19 cellular contexts compared by ENCODE assay signal in genomic region chr3:61666615-61667320, GRCh38.
DNase-seq lines count a peak whose midpoint lies in the region; ATAC-seq and TF ChIP-seq lines count a peak whose summit lies in the region.
"Had no signal": no experiment of that assay in that cellular context is flagged by ENCODE, and none has a peak within 500 bp of the region (broad histone marks: within the 10 kb centered on the region; RNA-seq: fewer than 3 reads in every experiment).

No MANE protein-coding gene starts in this region.

- H3K4ac ChIP-seq in mesenchymal stem cell (ENCODE audit: low read depth in 1 of 2, low read length in 2 of 2), result no peak overlapping the region

- H3K36me3 ChIP-seq in WERI-Rb-1 (peaks cover 10% of the 10 kb centered on the region; the same call in 1 of the 2 replicates), mesenchymal stem cell (ENCODE audit: control insufficient read depth in 1 of 2, insufficient read depth in 2 of 2, low read depth in 1 of 2, low read length in 2 of 2) (no peaks in the 10 kb centered on the region)
- H3K36me3 ChIP-seq: SJCRH30 had no signal

- no peak overlapping the region for H2BK12ac ChIP-seq in mesenchymal stem cell (ENCODE audit: low read length in 2 of 2)

- H3K23ac ChIP-seq in mesenchymal stem cell (ENCODE audit: low read length in 2 of 2), result no peak overlapping the region

- H3K4me1 ChIP-seq in mesenchymal stem cell (ENCODE audit: control insufficient read depth, insufficient read depth, low read depth, low read length), result peaks cover 9% of the 10 kb centered on the region

- CTCF ChIA-PET in activated naive CD4-positive, alpha-beta T cell treated with anti-CD3 and anti-CD28 coated beads, Interleukin-2, amount 10 ng/mL, durations not matched to agents 7 days and 5 days (lab: Charles Lee), result no interaction called here

- H2AK5ac ChIP-seq in mesenchymal stem cell (ENCODE audit: low read length, severe bottlenecking), result no peak overlapping the region

- H3K27ac ChIP-seq in WERI-Rb-1, result peak overlapping the region; percentile 66
- no peak overlapping the region for H3K27ac ChIP-seq in mesenchymal stem cell (ENCODE audit: low read length, poor library complexity, severe bottlenecking)
- H3K27ac ChIP-seq: RWPE1, SJCRH30 had no signal

- H2BK120ac ChIP-seq in mesenchymal stem cell (ENCODE audit: low read depth, low read length), result no peak overlapping the region

- H3K9ac ChIP-seq in mesenchymal stem cell (ENCODE audit: low read length), result no peak overlapping the region

- 97% methylated on average over 5 of the region's 6 CpGs for WGBS in mesenchymal stem cell

- ATAC-seq in GM18511 (IDR thresholded peaks at IDR 0.05; ENCODE audit: unreplicated experiment), result no peak
- ATAC-seq in GM18861 (IDR thresholded peaks at IDR 0.05; ENCODE audit: unreplicated experiment), result no peak
- ATAC-seq: PC-3 had no signal

- no peak overlapping the region for H3K4me2 ChIP-seq in mesenchymal stem cell (ENCODE audit: low read length, poor library complexity, severe bottlenecking)

- peaks cover 2% of the 10 kb centered on the region for H3K9me3 Mint-ChIP-seq in activated naive CD4-positive, alpha-beta T cell treated with anti-CD3 and anti-CD28 coated beads, Interleukin-2, amount 10 ng/mL, durations not matched to agents 7 days and 5 days

- H3K27me3 ChIP-seq in WERI-Rb-1 (ENCODE audit: insufficient read depth, low read depth, severe bottlenecking) (no peaks in the 10 kb centered on the region), mesenchymal stem cell (ENCODE audit: control insufficient read depth in 1 of 2, insufficient read depth in 1 of 2, low read length in 2 of 2) (no peaks in the 10 kb centered on the region)
- H3K27me3 ChIP-seq: SJCRH30 had no signal

- H3K9me3 ChIP-seq in WERI-Rb-1 (ENCODE audit: severe bottlenecking), result no peaks in the 10 kb centered on the region
- H3K9me3 ChIP-seq in mesenchymal stem cell (ENCODE audit: control insufficient read depth, low read length), result no peaks in the 10 kb centered on the region
- H3K9me3 ChIP-seq: SJCRH30 had no signal

- no peak for TF ChIP-seq CTCF in WERI-Rb-1 (IDR thresholded peaks at IDR 0.05; ENCODE audit: low read depth, low read length)

- H3K18ac ChIP-seq in mesenchymal stem cell (ENCODE audit: low read depth in 1 of 2, low read length in 2 of 2), result no peak overlapping the region

- H3K4me3 ChIP-seq in WERI-Rb-1 (ENCODE audit: low read depth, low read length) (no peak overlapping the region), mesenchymal stem cell (ENCODE audit: insufficient read depth in 1 of 2, low read depth in 1 of 2, low read length in 2 of 2) (no peak overlapping the region)
- H3K4me3 ChIP-seq: SJCRH30 had no signal

- DNase-seq in NCI-H1105 treated with DMSO at 0.1 percent for 48 hours (lab: John Stamatoyannopoulos, UW), result peak; percentile 1
- DNase-seq in NCI-H1105 (lab: John Stamatoyannopoulos, UW), result no peak
- peak; percentile 73 for DNase-seq in LHCN-M2 (ENCODE audit: low read depth)
- no peak for DNase-seq in WERI-Rb-1
- DNase-seq in mesenchymal stem cell, result no peak
- DNase-seq in activated naive CD4-positive, alpha-beta T cell treated with anti-CD3 and anti-CD28 coated beads, Interleukin-2, amount 10 ng/mL, durations not matched to agents 7 days and 5 days, result no peak
- DNase-seq: 8988T; Calu3; CD4-positive, alpha-beta memory T cell; DMS79 treated with DMSO at 0.1 percent for 48 hours; H7; Karpas-422; NCI-H2029 treated with DMSO at 0.1 percent for 48 hours; NCI-H510A treated with DMSO at 0.1 percent for 48 hours; PC-3 had no signal

- H2AFZ ChIP-seq in mesenchymal stem cell (ENCODE audit: low read depth, low read length), result no peak overlapping the region

- H3K14ac ChIP-seq in mesenchymal stem cell (ENCODE audit: low read length in 2 of 2), result no peak overlapping the region

- H3K4me3 Mint-ChIP-seq in activated naive CD4-positive, alpha-beta T cell treated with anti-CD3 and anti-CD28 coated beads, Interleukin-2, amount 10 ng/mL, durations not matched to agents 7 days and 5 days, result no peak overlapping the region
- H3K4me3 Mint-ChIP-seq: CD4-positive, alpha-beta memory T cell had no signal

- H4K8ac ChIP-seq in mesenchymal stem cell (ENCODE audit: low read length), result no peak overlapping the region

- no peaks in the 10 kb centered on the region for H3K4me1 Mint-ChIP-seq in activated naive CD4-positive, alpha-beta T cell treated with anti-CD3 and anti-CD28 coated beads, Interleukin-2, amount 10 ng/mL, durations not matched to agents 7 days and 5 days

- H2BK5ac ChIP-seq in mesenchymal stem cell (ENCODE audit: low read depth, low read length, poor library complexity, severe bottlenecking), result peak overlapping the region; percentile 12

- H2BK15ac ChIP-seq in mesenchymal stem cell (ENCODE audit: low read depth, poor library complexity, severe bottlenecking), result no peak overlapping the region

- H3K27me3 Mint-ChIP-seq in activated naive CD4-positive, alpha-beta T cell treated with anti-CD3 and anti-CD28 coated beads, Interleukin-2, amount 10 ng/mL, durations not matched to agents 7 days and 5 days, result no peaks in the 10 kb centered on the region
- H3K27me3 Mint-ChIP-seq: CD4-positive, alpha-beta memory T cell had no signal

- no peaks in the 10 kb centered on the region for H3K36me3 Mint-ChIP-seq in activated naive CD4-positive, alpha-beta T cell treated with anti-CD3 and anti-CD28 coated beads, Interleukin-2, amount 10 ng/mL, durations not matched to agents 7 days and 5 days
- H3K36me3 Mint-ChIP-seq: CD4-positive, alpha-beta memory T cell had no signal

- no peak overlapping the region for H4K91ac ChIP-seq in mesenchymal stem cell (ENCODE audit: low read length)

- no peak overlapping the region for H3K27ac Mint-ChIP-seq in activated naive CD4-positive, alpha-beta T cell treated with anti-CD3 and anti-CD28 coated beads, Interleukin-2, amount 10 ng/mL, durations not matched to agents 7 days and 5 days
- H3K27ac Mint-ChIP-seq: CD4-positive, alpha-beta memory T cell had no signal

- peaks cover 29% of the 10 kb centered on the region for H3K79me1 ChIP-seq in mesenchymal stem cell (replicated peaks; ENCODE audit: low read length, poor library complexity, severe bottlenecking)

Comparison
In these comparisons a context has a peak if more than half of its experiments do, and no peak if none do; other contexts are left out.
1. DNase-seq: peak in NCI-H1105 treated with DMSO at 0.1 percent for 48 hours (single experiment) and LHCN-M2 (single experiment); none in NCI-H1105 (single experiment), WERI-Rb-1 (single experiment), mesenchymal stem cell (single experiment) and activated naive CD4-positive, alpha-beta T cell treated with anti-CD3 and anti-CD28 coated beads, Interleukin-2, amount 10 ng/mL, durations not matched to agents 7 days and 5 days (single experiment).